ENCODE assay signal across 8 cellular contexts in genomic region chr7:135710417-135711138, GRCh38. TPM values are rescaled to one million over a fixed set of nuclear protein-coding genes. Genes with fewer than 3 reads are reported as not detected.
A peak's percentile ranks its signal among the peaks of the same experiment; 100 is the strongest.
DNase-seq lines count a peak whose midpoint lies in the region; ATAC-seq and TF ChIP-seq lines count a peak whose summit lies in the region.

No MANE protein-coding gene starts in this region.

- H3K27me3 Mint-ChIP-seq in activated naive CD4-positive, alpha-beta T cell treated with anti-CD3 and anti-CD28 coated beads, Interleukin-2, amount 10 ng/mL, durations not matched to agents 7 days and 5 days = peaks cover 4% of the 10 kb centered on the region
- H3K27me3 Mint-ChIP-seq in stimulated activated naive CD8-positive, alpha-beta T cell treated with anti-CD3 and anti-CD28 coated beads, Interleukin-15, amount 100 ng/mL, for 72 hours = no peaks in the 10 kb centered on the region

- no peak overlapping the region for H3K4me3 Mint-ChIP-seq in activated naive CD4-positive, alpha-beta T cell treated with anti-CD3 and anti-CD28 coated beads, Interleukin-2, amount 10 ng/mL, durations not matched to agents 7 days and 5 days
- no peak overlapping the region for H3K4me3 Mint-ChIP-seq in stimulated activated naive CD8-positive, alpha-beta T cell treated with anti-CD3 and anti-CD28 coated beads, Interleukin-15, amount 100 ng/mL, for 72 hours

- CTCF ChIA-PET in activated naive CD4-positive, alpha-beta T cell treated with anti-CD3 and anti-CD28 coated beads, Interleukin-2, amount 10 ng/mL, durations not matched to agents 7 days and 5 days (lab: Charles Lee) = interaction anchor here (0.6 to 2.0 kb wide), 5 partner anchors 14 to 1196 kb away, joined by 3 to 7 read pairs (median 3); no protein-coding TSS in a partner anchor

- no peaks in the 10 kb centered on the region for H3K36me3 Mint-ChIP-seq in activated naive CD4-positive, alpha-beta T cell treated with anti-CD3 and anti-CD28 coated beads, Interleukin-2, amount 10 ng/mL, durations not matched to agents 7 days and 5 days

- DNase-seq in activated naive CD4-positive, alpha-beta T cell treated with anti-CD3 and anti-CD28 coated beads, Interleukin-2, amount 10 ng/mL, durations not matched to agents 7 days and 5 days = peak; percentile 23
- no peak for DNase-seq in activated naive CD4-positive, alpha-beta T cell (lab: John Stamatoyannopoulos, UW)
- DNase-seq in epithelial cell of proximal tubule (ENCODE audit: low read depth) (no peak), inferior parietal cortex (ENCODE audit: extremely low spot score) (no peak)
- DNase-seq in stimulated activated naive CD8-positive, alpha-beta T cell treated with anti-CD3 and anti-CD28 coated beads, Interleukin-15, amount 100 ng/mL, for 72 hours = peak in 1 of 2 donors; percentile 15

- peak; percentile 48 for ATAC-seq in stimulated activated naive CD8-positive, alpha-beta T cell treated with anti-CD3 and anti-CD28 coated beads, Interleukin-15, amount 100 ng/mL, for 72 hours
- ATAC-seq in GM18870 (IDR thresholded peaks at IDR 0.05; ENCODE audit: unreplicated experiment) (no peak), GM18520 (IDR thresholded peaks at IDR 0.05; ENCODE audit: unreplicated experiment) (no peak)

- H3K27ac Mint-ChIP-seq in activated naive CD4-positive, alpha-beta T cell treated with anti-CD3 and anti-CD28 coated beads, Interleukin-2, amount 10 ng/mL, durations not matched to agents 7 days and 5 days = no peak overlapping the region
- no peak overlapping the region for H3K27ac Mint-ChIP-seq in stimulated activated naive CD8-positive, alpha-beta T cell treated with anti-CD3 and anti-CD28 coated beads, Interleukin-15, amount 100 ng/mL, for 72 hours

- TF ChIP-seq CTCF in LNCAP (IDR thresholded peaks at IDR 0.05) = peak; percentile 76
- TF ChIP-seq CTCF in epithelial cell of proximal tubule (conservative IDR thresholded peaks at IDR 0.05; ENCODE audit: low read depth, low read length) = peak; percentile 56

- peak overlapping the region; percentile 37 for H3K4me3 ChIP-seq in epithelial cell of proximal tubule (ENCODE audit: low read depth, low read length)

- no peaks in the 10 kb centered on the region for H3K4me1 Mint-ChIP-seq in activated naive CD4-positive, alpha-beta T cell treated with anti-CD3 and anti-CD28 coated beads, Interleukin-2, amount 10 ng/mL, durations not matched to agents 7 days and 5 days
- no peaks in the 10 kb centered on the region for H3K4me1 Mint-ChIP-seq in stimulated activated naive CD8-positive, alpha-beta T cell treated with anti-CD3 and anti-CD28 coated beads, Interleukin-15, amount 100 ng/mL, for 72 hours

- H3K9me3 Mint-ChIP-seq in activated naive CD4-positive, alpha-beta T cell treated with anti-CD3 and anti-CD28 coated beads, Interleukin-2, amount 10 ng/mL, durations not matched to agents 7 days and 5 days = no peaks in the 10 kb centered on the region
- no peaks in the 10 kb centered on the region for H3K9me3 Mint-ChIP-seq in stimulated activated naive CD8-positive, alpha-beta T cell treated with anti-CD3 and anti-CD28 coated beads, Interleukin-15, amount 100 ng/mL, for 72 hours

RNA-seq across cellular contexts. Expression of gene SLC13A4, which starts 17.4 kb away (rescaled TPM):
- total RNA-seq in epithelial cell of proximal tubule = not detected in 2 replicates

RNA-seq across cellular contexts. Expression of gene FAM180A, which starts 38.0 kb away (rescaled TPM):
- total RNA-seq in epithelial cell of proximal tubule = not detected in 2 replicates

RNA-seq across cellular contexts. Expression of gene STMP1, which starts 48.3 kb away (rescaled TPM):
- 17.1 and 17.6 TPM in 2 replicates for total RNA-seq in epithelial cell of proximal tubule
